15 cellular contexts compared by ENCODE assay signal in the genomic region with DNA sequence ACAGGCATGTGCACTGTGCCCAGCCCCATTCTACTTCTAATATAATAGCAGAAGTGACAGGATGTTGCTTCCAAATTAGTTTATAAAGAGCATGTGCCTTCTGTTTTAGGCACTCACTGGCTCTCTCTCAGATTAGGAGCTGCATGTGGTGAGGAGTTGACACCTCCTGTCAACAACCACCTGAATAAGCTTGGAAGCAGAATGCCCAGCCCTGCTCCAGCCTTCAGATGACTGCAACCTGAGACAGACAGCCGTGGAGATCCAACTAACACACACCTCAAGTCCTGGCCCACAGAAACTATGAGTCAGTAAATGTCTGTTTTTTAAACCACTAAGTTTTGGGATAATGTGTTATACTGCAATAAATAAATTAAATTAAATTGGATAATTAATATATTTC. TPM values are rescaled to one million over a fixed set of nuclear protein-coding genes. Genes with fewer than 3 reads are reported as not detected.
DNase-seq lines count a peak whose midpoint lies in the region; ATAC-seq and TF ChIP-seq lines count a peak whose summit lies in the region.
"Had no signal": no experiment of that assay in that cellular context is flagged by ENCODE, and none has a peak within 500 bp of the region (broad histone marks: within the 10 kb centered on the region; RNA-seq: fewer than 3 reads in every experiment).

No MANE protein-coding gene starts in this region.

- H3K4me1 ChIP-seq in heart left ventricle (peaks cover 0 to 51% (median 20%) of the 10 kb centered on the region in 12 donors), smooth muscle cell (ENCODE audit: low read depth) (no peaks in the 10 kb centered on the region), neuronal stem cell (ENCODE audit: control insufficient read depth in 2 of 2, insufficient read depth in 1 of 2, low read depth in 1 of 2, low read length in 2 of 2) (peaks cover 0 to 3% of the 10 kb centered on the region in 2 donors)

- H3K9me3 ChIP-seq in heart left ventricle: no peaks in the 10 kb centered on the region
- no peaks in the 10 kb centered on the region for H3K9me3 ChIP-seq in smooth muscle cell (replicated peaks; ENCODE audit: low read depth)
- no peaks in the 10 kb centered on the region for H3K9me3 ChIP-seq in neuronal stem cell (replicated peaks in 1 of 2; ENCODE audit: control insufficient read depth in 2 of 2, insufficient read depth in 1 of 2, low read depth in 1 of 2, low read length in 2 of 2)

- H2BK12ac ChIP-seq in neuronal stem cell (ENCODE audit: low read length): no peak overlapping the region

- no peak overlapping the region for H3K4ac ChIP-seq in neuronal stem cell (ENCODE audit: low read length)

- 47 to 71% (median 61%) methylated on average over 1 of the region's 1 CpG for WGBS in heart left ventricle, 4 donors
- WGBS in smooth muscle cell (ENCODE audit: low lambda C conversion rate): 69% methylated on average over 1 of the region's 1 CpG
- WGBS in neuronal stem cell (ENCODE audit: extremely low coverage in 2 of 2, insufficient read length in 2 of 2, insufficient replicate concordance in 1 of 2), 2 donors: no CpG with 5 or more reads among the region's 1 CpG

- H3K4me3 ChIP-seq in heart left ventricle (no peak overlapping the region), smooth muscle cell (no peak overlapping the region), neuronal stem cell (ENCODE audit: low read length in 2 of 2) (no peak overlapping the region)

- no peaks in the 10 kb centered on the region for H3F3A ChIP-seq in smooth muscle cell (ENCODE audit: low read depth)

- peak in 3 of 4 donors; percentile 62 to 87 (median 84) for ATAC-seq in heart left ventricle
- ATAC-seq in HG03571 (IDR thresholded peaks at IDR 0.05; ENCODE audit: unreplicated experiment): no peak
- ATAC-seq: activated T-cell treated with anti-CD3 and anti-CD28 coated beads, Interleukin-2, amount 50 U/mL, for 72 hours had no signal

- H2BK15ac ChIP-seq in neuronal stem cell (ENCODE audit: low read length): no peak overlapping the region

- H4K20me1 ChIP-seq in smooth muscle cell (ENCODE audit: low read depth): peaks cover 29% of the 10 kb centered on the region

- no peak for TF ChIP-seq CTCF in heart left ventricle (IDR thresholded peaks at IDR 0.05)
- TF ChIP-seq CTCF in smooth muscle cell (IDR thresholded peaks at IDR 0.05; ENCODE audit: borderline replicate concordance, insufficient read depth, poor library complexity, severe bottlenecking): no peak

- H2AK5ac ChIP-seq in neuronal stem cell (ENCODE audit: low read depth, low read length): no peak overlapping the region

- H3K9ac ChIP-seq in smooth muscle cell (ENCODE audit: low read depth): no peak overlapping the region
- no peak overlapping the region for H3K9ac ChIP-seq in neuronal stem cell (ENCODE audit: low read depth, low read length, poor library complexity)

- DNase-seq in NCI-H82 (lab: John Stamatoyannopoulos, UW) (peak; percentile 29), NCI-H82 treated with DMSO at 0.1 percent for 48 hours (lab: John Stamatoyannopoulos, UW; ENCODE audit: unreplicated experiment) (no peak), RPMI7951 (ENCODE audit: low read depth) (peak; percentile 29), heart left ventricle (peak in 2 of 5 donors; percentile 52 to 62), smooth muscle cell (lab: John Stamatoyannopoulos, UW; ENCODE audit: unreplicated experiment) (no peak), neuronal stem cell (ENCODE audit: low spot score) (no peak), inferior parietal cortex (ENCODE audit: extremely low spot score) (no peak)
- DNase-seq: activated CD4-positive, alpha-beta memory T cell treated with anti-CD3 and anti-CD28 coated beads, Interleukin-2, amount 10 ng/mL, durations not matched to agents 7 days and 5 days; activated T-cell treated with anti-CD3 and anti-CD28 coated beads, Interleukin-2, amount 50 U/mL, for 72 hours; CD4-positive, alpha-beta T cell; effector CD4-positive, alpha-beta T cell; NCI-H1694 treated with DMSO at 0.1 percent for 48 hours; NCI-H526; retina had no signal

- no peak for TF ChIP-seq POLR2A in heart left ventricle (IDR thresholded peaks at IDR 0.05)

- no peaks in the 10 kb centered on the region for H3K79me1 ChIP-seq in neuronal stem cell (ENCODE audit: low read depth, low read length)

- no peak overlapping the region for H3K14ac ChIP-seq in neuronal stem cell (ENCODE audit: low read length)

- no peak overlapping the region for H2AFZ ChIP-seq in smooth muscle cell (ENCODE audit: low read depth)
- H2AFZ ChIP-seq in neuronal stem cell (ENCODE audit: low read length): no peak overlapping the region

- peaks cover 69% of the 10 kb centered on the region for H3K79me2 ChIP-seq in smooth muscle cell (ENCODE audit: low read depth)

- intact Hi-C loops in heart left ventricle (cut with DNase I): no loop called here

- H4K8ac ChIP-seq in neuronal stem cell (ENCODE audit: low read depth, low read length): no peak overlapping the region

- H4K91ac ChIP-seq in neuronal stem cell (ENCODE audit: low read depth, low read length, poor library complexity): no peak overlapping the region

- no peak overlapping the region for H2BK120ac ChIP-seq in neuronal stem cell (ENCODE audit: low read depth, low read length)

- H3K27ac ChIP-seq in heart left ventricle (peak overlapping the region in 2 of 12 donors; percentile 18 to 20), smooth muscle cell (ENCODE audit: low read depth) (peak overlapping the region; percentile 73), neuronal stem cell (replicated peaks; ENCODE audit: low read length) (no peak overlapping the region)

- no peak overlapping the region for H3K18ac ChIP-seq in neuronal stem cell (ENCODE audit: low read length)

- H3K36me3 ChIP-seq in heart left ventricle: no peaks in the 10 kb centered on the region
- H3K36me3 ChIP-seq in smooth muscle cell (ENCODE audit: low read depth): no peaks in the 10 kb centered on the region
- no peaks in the 10 kb centered on the region for H3K36me3 ChIP-seq in neuronal stem cell (replicated peaks in 1 of 2; ENCODE audit: control insufficient read depth in 2 of 2, insufficient read depth in 2 of 2, low read length in 2 of 2)

- H3K4me2 ChIP-seq in smooth muscle cell: no peak overlapping the region
- H3K4me2 ChIP-seq in neuronal stem cell (ENCODE audit: insufficient read depth, low read length, poor library complexity, severe bottlenecking): no peak overlapping the region

- H2BK5ac ChIP-seq in neuronal stem cell (ENCODE audit: low read length): no peak overlapping the region

- H3K27me3 ChIP-seq in heart left ventricle (no peaks in the 10 kb centered on the region), smooth muscle cell (ENCODE audit: low read depth) (no peaks in the 10 kb centered on the region), neuronal stem cell (ENCODE audit: control insufficient read depth in 3 of 3, insufficient read depth in 3 of 3, low read depth in 1 of 3, low read length in 3 of 3) (no peaks in the 10 kb centered on the region)

- no peak overlapping the region for H3K23ac ChIP-seq in neuronal stem cell (ENCODE audit: low read depth, low read length, poor library complexity)

RNA-seq across cellular contexts. Expression of gene PARD3, which starts 54.5 kb away (rescaled TPM):
- 23.9 and 30.0 TPM in 2 replicates for total RNA-seq in RPMI7951 (2014; rRNA removed; shearing (Covaris generic))
- total RNA-seq in heart left ventricle (10 to 100 TPM; 27.9 to 69.7 (median 33.1) TPM), smooth muscle cell (26.0 and 29.6 TPM in 2 replicates)
- polyA plus RNA-seq in heart left ventricle (10 to 100 TPM; 24.8 to 38.4 TPM), smooth muscle cell (16.5 and 17.5 TPM in 2 replicates)
- 41.6 TPM for polyA plus RNA-seq in neuronal stem cell (2013, experiment 1 of 2)
- 42.6 TPM for polyA plus RNA-seq in neuronal stem cell (2013, experiment 2 of 2)

Comparison
In these comparisons a context has a peak if more than half of its experiments do, and no peak if none do; other contexts are left out.
1. DNase-seq: peak in NCI-H82 (single experiment) and RPMI7951 (single experiment); none in NCI-H82 treated with DMSO at 0.1 percent for 48 hours (single experiment), smooth muscle cell (single experiment), neuronal stem cell (single experiment) and inferior parietal cortex (single experiment).